1 cellular context compared by ENCODE assay signal in genomic region chr19:18194554-18195238, GRCh38.
TF ChIP-seq lines count a peak whose summit lies in the region.

No MANE protein-coding gene starts in this region.

TF ChIP-seq in IMR-90, 13 proteins besides CTCF, POLR2A, EP300 and RAD21 (continued from another document):
- TF ChIP-seq ELK1 (IDR thresholded peaks at IDR 0.05; ENCODE audit: borderline replicate concordance, low read depth, low read length) (no peak), MAFK (IDR thresholded peaks at IDR 0.05; ENCODE audit: low read depth, low read length) (no peak), RFX5 (IDR thresholded peaks at IDR 0.05; ENCODE audit: low read depth, low read length) (no peak), CHD1 (IDR thresholded peaks at IDR 0.05; ENCODE audit: low read depth, low read length) (no peak)
